8 cellular contexts compared by ENCODE assay signal in the genomic region with DNA sequence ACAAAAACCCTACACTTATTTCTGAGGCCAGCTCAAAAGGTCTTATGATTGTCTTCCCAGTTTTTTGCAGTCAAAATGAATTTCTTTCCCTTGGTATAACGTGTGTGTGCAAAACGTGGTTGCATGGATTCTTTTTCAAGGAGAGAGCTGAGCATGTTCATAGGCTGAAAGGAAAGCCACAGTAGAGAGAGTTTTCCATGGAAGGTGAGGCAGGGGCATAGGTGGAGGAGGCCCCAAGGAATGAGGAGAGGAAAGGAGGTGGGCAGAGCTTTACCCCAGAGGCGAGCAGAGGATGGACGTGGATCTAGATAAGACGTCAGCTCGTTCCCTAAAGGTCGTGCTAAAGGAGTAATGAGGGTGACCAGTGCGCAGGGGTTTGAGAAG. TPM values are rescaled to one million over a fixed set of nuclear protein-coding genes. Genes with fewer than 3 reads are reported as not detected.
DNase-seq lines count a peak whose midpoint lies in the region; ATAC-seq and TF ChIP-seq lines count a peak whose summit lies in the region.

No MANE protein-coding gene starts in this region.

- peak overlapping the region; percentile 79 for H3K9ac ChIP-seq in iPS-18a (ENCODE audit: low read length)

- no peaks in the 10 kb centered on the region for H3K27me3 Mint-ChIP-seq in activated T-cell treated with anti-CD3 and anti-CD28 coated beads, Interleukin-2, amount 50 U/mL, for 24 hours
- H3K27me3 Mint-ChIP-seq in WTC11 (ENCODE audit: low read depth) = no peaks in the 10 kb centered on the region; the same call in 1 of the 2 replicates

- H3K36me3 Mint-ChIP-seq in activated T-cell treated with anti-CD3 and anti-CD28 coated beads, Interleukin-2, amount 50 U/mL, for 24 hours (ENCODE audit: low read depth) = peaks cover 60% of the 10 kb centered on the region
- peaks cover 42% of the 10 kb centered on the region for H3K36me3 Mint-ChIP-seq in WTC11

- H3K4me1 Mint-ChIP-seq in activated T-cell treated with anti-CD3 and anti-CD28 coated beads, Interleukin-2, amount 50 U/mL, for 24 hours (ENCODE audit: low read depth) = peaks cover 44% of the 10 kb centered on the region
- H3K4me1 Mint-ChIP-seq in WTC11 = peaks cover 65% of the 10 kb centered on the region

- CTCF ChIA-PET in WTC11 (lab: Charles Lee) = interaction anchor here (0.5 to 4.1 kb wide), 15 partner anchors 10 to 440 kb away, joined by 4 to 49 read pairs (median 6); a partner anchor contains a TSS

- POLR2A ChIA-PET in WTC11 (lab: Charles Lee) = interaction anchor here (0.5 to 1.9 kb wide), 14 partner anchors 11 to 152 kb away, joined by 3 to 16 read pairs (median 6); a partner anchor contains a TSS

- peaks cover 13% of the 10 kb centered on the region for H3K4me1 ChIP-seq in iPS-18a (ENCODE audit: control insufficient read depth, low read depth, low read length)

- no peaks in the 10 kb centered on the region for H3K27me3 ChIP-seq in iPS-18a (ENCODE audit: control insufficient read depth, insufficient read depth, low read length)

- H3K4me3 ChIP-seq in iPS-18a (ENCODE audit: low read length) = peak overlapping the region; percentile 67

- peaks cover 36% of the 10 kb centered on the region for H3K36me3 ChIP-seq in iPS-18a (ENCODE audit: control insufficient read depth, low read depth, low read length)

- H3K27ac ChIP-seq in iPS-18a (ENCODE audit: low read length) (peak overlapping the region; percentile 96), temporal lobe (ENCODE audit: low read depth, low read length) (peak overlapping the region; percentile 97)

- no peaks in the 10 kb centered on the region for H3K9me3 Mint-ChIP-seq in activated T-cell treated with anti-CD3 and anti-CD28 coated beads, Interleukin-2, amount 50 U/mL, for 24 hours
- no peaks in the 10 kb centered on the region for H3K9me3 Mint-ChIP-seq in WTC11

- H3K9me3 ChIP-seq in iPS-18a (ENCODE audit: control insufficient read depth, low read depth, low read length) = no peaks in the 10 kb centered on the region

- H3K4me3 Mint-ChIP-seq in activated T-cell treated with anti-CD3 and anti-CD28 coated beads, Interleukin-2, amount 50 U/mL, for 24 hours = peak overlapping the region; percentile 99
- H3K4me3 Mint-ChIP-seq in WTC11 = peak overlapping the region; percentile 99

- peak overlapping the region; percentile 100 for H3K27ac Mint-ChIP-seq in activated T-cell treated with anti-CD3 and anti-CD28 coated beads, Interleukin-2, amount 50 U/mL, for 24 hours
- H3K27ac Mint-ChIP-seq in WTC11 = peak overlapping the region; percentile 100

- DNase-seq in activated T-cell treated with anti-CD3 and anti-CD28 coated beads, Interleukin-2, amount 50 U/mL, for 24 hours = no peak
- DNase-seq in activated T-cell treated with anti-CD3 and anti-CD28 coated beads for 4 hours = no peak
- no peak for DNase-seq in WTC11 (ENCODE audit: low spot score)
- no peak for DNase-seq in NCI-H2081 (lab: John Stamatoyannopoulos, UW)
- no peak for DNase-seq in NCI-H1930 (lab: John Stamatoyannopoulos, UW)
- DNase-seq in SHP77 (lab: John Stamatoyannopoulos, UW) = no peak

- ATAC-seq in WTC11 = peak; percentile 1

- TF ChIP-seq CTCF in WTC11 (IDR thresholded peaks at IDR 0.05) = no peak

TF ChIP-seq in WTC11, 78 proteins besides CTCF, POLR2A, EP300 and RAD21 (continues in another document):
- TF ChIP-seq CBFB (CRISPR knock-in tag; IDR thresholded peaks at IDR 0.05; ENCODE audit: low read depth) (no peak), ZBTB21 (CRISPR knock-in tag; IDR thresholded peaks at IDR 0.05; ENCODE audit: borderline replicate concordance) (no peak), ZNF121 (CRISPR knock-in tag; IDR thresholded peaks at IDR 0.05) (no peak), NFYB (CRISPR knock-in tag; conservative IDR thresholded peaks at IDR 0.05; ENCODE audit: low read depth) (no peak), GRHL2 (CRISPR knock-in tag; IDR thresholded peaks at IDR 0.05; ENCODE audit: insufficient replicate concordance, severe bottlenecking) (no peak), FOXK1 (CRISPR knock-in tag; IDR thresholded peaks at IDR 0.05) (no peak), NFE2L1 (CRISPR knock-in tag; IDR thresholded peaks at IDR 0.05) (no peak)
- TF ChIP-seq, protein P1, sequence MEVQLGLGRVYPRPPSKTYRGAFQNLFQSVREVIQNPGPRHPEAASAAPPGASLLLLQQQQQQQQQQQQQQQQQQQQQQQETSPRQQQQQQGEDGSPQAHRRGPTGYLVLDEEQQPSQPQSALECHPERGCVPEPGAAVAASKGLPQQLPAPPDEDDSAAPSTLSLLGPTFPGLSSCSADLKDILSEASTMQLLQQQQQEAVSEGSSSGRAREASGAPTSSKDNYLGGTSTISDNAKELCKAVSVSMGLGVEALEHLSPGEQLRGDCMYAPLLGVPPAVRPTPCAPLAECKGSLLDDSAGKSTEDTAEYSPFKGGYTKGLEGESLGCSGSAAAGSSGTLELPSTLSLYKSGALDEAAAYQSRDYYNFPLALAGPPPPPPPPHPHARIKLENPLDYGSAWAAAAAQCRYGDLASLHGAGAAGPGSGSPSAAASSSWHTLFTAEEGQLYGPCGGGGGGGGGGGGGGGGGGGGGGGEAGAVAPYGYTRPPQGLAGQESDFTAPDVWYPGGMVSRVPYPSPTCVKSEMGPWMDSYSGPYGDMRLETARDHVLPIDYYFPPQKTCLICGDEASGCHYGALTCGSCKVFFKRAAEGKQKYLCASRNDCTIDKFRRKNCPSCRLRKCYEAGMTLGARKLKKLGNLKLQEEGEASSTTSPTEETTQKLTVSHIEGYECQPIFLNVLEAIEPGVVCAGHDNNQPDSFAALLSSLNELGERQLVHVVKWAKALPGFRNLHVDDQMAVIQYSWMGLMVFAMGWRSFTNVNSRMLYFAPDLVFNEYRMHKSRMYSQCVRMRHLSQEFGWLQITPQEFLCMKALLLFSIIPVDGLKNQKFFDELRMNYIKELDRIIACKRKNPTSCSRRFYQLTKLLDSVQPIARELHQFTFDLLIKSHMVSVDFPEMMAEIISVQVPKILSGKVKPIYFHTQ (CRISPR knock-in tag; IDR thresholded peaks at IDR 0.05) = no peak
- TF ChIP-seq, protein P2, sequence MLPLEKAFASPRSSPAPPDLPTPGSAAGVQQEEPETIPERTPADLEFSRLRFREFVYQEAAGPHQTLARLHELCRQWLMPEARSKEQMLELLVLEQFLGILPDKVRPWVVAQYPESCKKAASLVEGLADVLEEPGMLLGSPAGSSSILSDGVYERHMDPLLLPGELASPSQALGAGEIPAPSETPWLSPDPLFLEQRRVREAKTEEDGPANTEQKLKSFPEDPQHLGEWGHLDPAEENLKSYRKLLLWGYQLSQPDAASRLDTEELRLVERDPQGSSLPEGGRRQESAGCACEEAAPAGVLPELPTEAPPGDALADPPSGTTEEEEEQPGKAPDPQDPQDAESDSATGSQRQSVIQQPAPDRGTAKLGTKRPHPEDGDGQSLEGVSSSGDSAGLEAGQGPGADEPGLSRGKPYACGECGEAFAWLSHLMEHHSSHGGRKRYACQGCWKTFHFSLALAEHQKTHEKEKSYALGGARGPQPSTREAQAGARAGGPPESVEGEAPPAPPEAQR (CRISPR knock-in tag; IDR thresholded peaks at IDR 0.05) = no peak
- TF ChIP-seq, protein P3, sequence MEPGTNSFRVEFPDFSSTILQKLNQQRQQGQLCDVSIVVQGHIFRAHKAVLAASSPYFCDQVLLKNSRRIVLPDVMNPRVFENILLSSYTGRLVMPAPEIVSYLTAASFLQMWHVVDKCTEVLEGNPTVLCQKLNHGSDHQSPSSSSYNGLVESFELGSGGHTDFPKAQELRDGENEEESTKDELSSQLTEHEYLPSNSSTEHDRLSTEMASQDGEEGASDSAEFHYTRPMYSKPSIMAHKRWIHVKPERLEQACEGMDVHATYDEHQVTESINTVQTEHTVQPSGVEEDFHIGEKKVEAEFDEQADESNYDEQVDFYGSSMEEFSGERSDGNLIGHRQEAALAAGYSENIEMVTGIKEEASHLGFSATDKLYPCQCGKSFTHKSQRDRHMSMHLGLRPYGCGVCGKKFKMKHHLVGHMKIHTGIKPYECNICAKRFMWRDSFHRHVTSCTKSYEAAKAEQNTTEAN (CRISPR knock-in tag; IDR thresholded peaks at IDR 0.05) = no peak
- TF ChIP-seq, protein P4, sequence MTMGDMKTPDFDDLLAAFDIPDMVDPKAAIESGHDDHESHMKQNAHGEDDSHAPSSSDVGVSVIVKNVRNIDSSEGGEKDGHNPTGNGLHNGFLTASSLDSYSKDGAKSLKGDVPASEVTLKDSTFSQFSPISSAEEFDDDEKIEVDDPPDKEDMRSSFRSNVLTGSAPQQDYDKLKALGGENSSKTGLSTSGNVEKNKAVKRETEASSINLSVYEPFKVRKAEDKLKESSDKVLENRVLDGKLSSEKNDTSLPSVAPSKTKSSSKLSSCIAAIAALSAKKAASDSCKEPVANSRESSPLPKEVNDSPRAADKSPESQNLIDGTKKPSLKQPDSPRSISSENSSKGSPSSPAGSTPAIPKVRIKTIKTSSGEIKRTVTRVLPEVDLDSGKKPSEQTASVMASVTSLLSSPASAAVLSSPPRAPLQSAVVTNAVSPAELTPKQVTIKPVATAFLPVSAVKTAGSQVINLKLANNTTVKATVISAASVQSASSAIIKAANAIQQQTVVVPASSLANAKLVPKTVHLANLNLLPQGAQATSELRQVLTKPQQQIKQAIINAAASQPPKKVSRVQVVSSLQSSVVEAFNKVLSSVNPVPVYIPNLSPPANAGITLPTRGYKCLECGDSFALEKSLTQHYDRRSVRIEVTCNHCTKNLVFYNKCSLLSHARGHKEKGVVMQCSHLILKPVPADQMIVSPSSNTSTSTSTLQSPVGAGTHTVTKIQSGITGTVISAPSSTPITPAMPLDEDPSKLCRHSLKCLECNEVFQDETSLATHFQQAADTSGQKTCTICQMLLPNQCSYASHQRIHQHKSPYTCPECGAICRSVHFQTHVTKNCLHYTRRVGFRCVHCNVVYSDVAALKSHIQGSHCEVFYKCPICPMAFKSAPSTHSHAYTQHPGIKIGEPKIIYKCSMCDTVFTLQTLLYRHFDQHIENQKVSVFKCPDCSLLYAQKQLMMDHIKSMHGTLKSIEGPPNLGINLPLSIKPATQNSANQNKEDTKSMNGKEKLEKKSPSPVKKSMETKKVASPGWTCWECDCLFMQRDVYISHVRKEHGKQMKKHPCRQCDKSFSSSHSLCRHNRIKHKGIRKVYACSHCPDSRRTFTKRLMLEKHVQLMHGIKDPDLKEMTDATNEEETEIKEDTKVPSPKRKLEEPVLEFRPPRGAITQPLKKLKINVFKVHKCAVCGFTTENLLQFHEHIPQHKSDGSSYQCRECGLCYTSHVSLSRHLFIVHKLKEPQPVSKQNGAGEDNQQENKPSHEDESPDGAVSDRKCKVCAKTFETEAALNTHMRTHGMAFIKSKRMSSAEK (CRISPR knock-in tag; IDR thresholded peaks at IDR 0.05; ENCODE audit: borderline replicate concordance) = no peak

RNA-seq across cellular contexts. Expression of a gene that starts 22.8 kb away (rescaled TPM):
- total RNA-seq in WTC11 (2021) = 3.5 to 4.9 TPM (median 4.3 TPM) in 3 replicates
- total RNA-seq in temporal lobe = 0.98 TPM

RNA-seq across cellular contexts. Expression of a gene that starts 53.8 kb away (rescaled TPM):
- total RNA-seq in WTC11 (2021) = 13.7 to 22.9 TPM (median 14.7 TPM) in 3 replicates
- 4.7 TPM for total RNA-seq in temporal lobe

RNA-seq across cellular contexts. Expression of a gene that starts 57.3 kb away (rescaled TPM):
- total RNA-seq in WTC11 (2021) (1,216 to 1,403 TPM (median 1,352 TPM) in 3 replicates), temporal lobe (777 TPM)
